Comparison of ENCODE assay signal across 8 cellular contexts in the genomic region with DNA sequence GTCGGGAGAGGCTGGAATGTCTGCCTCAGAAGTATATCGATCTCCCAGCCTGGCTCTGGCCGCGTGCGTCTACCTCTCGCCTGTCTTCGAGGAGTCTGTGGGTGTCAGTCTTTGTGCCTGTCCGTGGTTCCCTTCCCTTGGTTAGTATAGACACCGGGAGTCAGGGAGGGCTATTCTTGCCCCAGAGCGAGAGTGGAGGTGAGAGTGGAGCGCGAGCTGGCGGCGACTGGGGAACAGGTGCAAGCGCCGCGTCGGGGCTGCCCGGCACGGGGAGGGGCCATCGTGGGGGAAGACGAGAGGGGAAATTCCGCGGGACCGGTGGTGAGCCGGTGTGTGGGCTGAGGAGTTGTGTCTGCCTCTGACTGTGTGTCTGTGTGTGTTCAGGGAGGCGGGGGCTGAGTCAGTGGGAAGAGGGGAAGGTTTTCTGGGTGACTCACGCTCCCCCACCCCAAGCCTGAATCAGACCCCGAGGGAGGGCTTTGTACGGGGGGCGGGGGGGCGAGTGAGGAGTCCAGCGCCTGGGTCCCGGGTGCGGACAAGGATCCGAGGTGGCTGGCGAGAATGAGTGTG. TPM values are rescaled to one million over a fixed set of nuclear protein-coding genes. Genes with fewer than 3 reads are reported as not detected.
A peak's percentile ranks its signal among the peaks of the same experiment; 100 is the strongest.
DNase-seq lines count a peak whose midpoint lies in the region; ATAC-seq and TF ChIP-seq lines count a peak whose summit lies in the region.

No MANE protein-coding gene starts in this region.

- peak; percentile 30 for ATAC-seq in HG02759 (IDR thresholded peaks at IDR 0.05; ENCODE audit: unreplicated experiment)
- no peak for ATAC-seq in thoracic aorta (ENCODE audit: insufficient number of reproducible peaks, low FRiP score, low read depth)

- DNase-seq in GM12865 (ENCODE audit: low read depth) = peak; percentile 92
- peak; percentile 95 for DNase-seq in RKO (ENCODE audit: low spot score)
- peak; percentile 68 to 85 (median 80) for DNase-seq in activated naive CD4-positive, alpha-beta T cell (lab: John Stamatoyannopoulos, UW)
- DNase-seq in globus pallidus (ENCODE audit: low spot score) = peak; percentile 58
- peak; percentile 98 for DNase-seq in osteoblast (ENCODE audit: insufficient read length, low spot score, missing footprints)
- peak; percentile 88 for DNase-seq in thoracic aorta (ENCODE audit: low spot score)
- DNase-seq in ecto neural progenitor cell (ENCODE audit: low spot score) = no peak

- peak overlapping the region; percentile 57 for H2AFZ ChIP-seq in osteoblast (ENCODE audit: low read length)

- peaks cover 37% of the 10 kb centered on the region for H3K79me2 ChIP-seq in osteoblast (ENCODE audit: insufficient read depth, low read length)

- peak overlapping the region; percentile 97 for H3K4me2 ChIP-seq in osteoblast (ENCODE audit: insufficient read depth, low read length)

- no peaks in the 10 kb centered on the region for H3K27me3 ChIP-seq in osteoblast (ENCODE audit: insufficient read depth, low read length)
- H3K27me3 ChIP-seq in thoracic aorta (replicated peaks; ENCODE audit: insufficient read depth) = no peaks in the 10 kb centered on the region

- peaks cover 36% of the 10 kb centered on the region for H4K20me1 ChIP-seq in osteoblast (ENCODE audit: insufficient read depth, low read length)

- H3K36me3 ChIP-seq in osteoblast (ENCODE audit: insufficient read depth, low read length) = peaks cover 9% of the 10 kb centered on the region
- peaks cover 14% of the 10 kb centered on the region for H3K36me3 ChIP-seq in thoracic aorta

- H3K9me3 ChIP-seq in osteoblast (ENCODE audit: low read depth, low read length) (no peaks in the 10 kb centered on the region), thoracic aorta (no peaks in the 10 kb centered on the region)

- H3K4me3 ChIP-seq in GM12865 (ENCODE audit: low read depth, low read length) (peak overlapping the region; percentile 89), osteoblast (ENCODE audit: insufficient read depth, low read length) (peak overlapping the region; percentile 81), thoracic aorta (peak overlapping the region; percentile 86)

- H3K27ac ChIP-seq in osteoblast (ENCODE audit: low read depth, low read length) (peak overlapping the region; percentile 99), thoracic aorta (peak overlapping the region; percentile 98 to 99)

- H3K4me1 ChIP-seq in osteoblast (ENCODE audit: insufficient read depth, low read length) = peaks cover 42% of the 10 kb centered on the region
- peaks cover 16 to 30% of the 10 kb centered on the region in 2 donors for H3K4me1 ChIP-seq in thoracic aorta (ENCODE audit: control insufficient read depth in 1 of 2, low read depth in 2 of 2)

- no peak for TF ChIP-seq CTCF in GM12865 (IDR thresholded peaks at IDR 0.05; ENCODE audit: insufficient read depth, low read depth, low read length, missing control alignments)
- TF ChIP-seq CTCF in osteoblast (IDR thresholded peaks at IDR 0.05; ENCODE audit: extremely low read depth, low read depth, low read length) = no peak
- no peak for TF ChIP-seq CTCF in thoracic aorta (IDR thresholded peaks at IDR 0.05)

RNA-seq across cellular contexts. Expression of a gene that starts 8.4 kb away (rescaled TPM):
- total RNA-seq in osteoblast (5.6 and 12.3 TPM in 2 replicates), thoracic aorta (10 to 100 TPM in 1 of 2 donors, 1 to 10 TPM in 1; 9.5 to 35.8 TPM)

RNA-seq across cellular contexts. Expression of a gene that starts 12.4 kb away (rescaled TPM):
- 0.29 and 0.36 TPM in 2 replicates for total RNA-seq in osteoblast
- total RNA-seq in thoracic aorta = 10 to 100 TPM in 1 of 2 donors, 1 to 10 TPM in 1; 4.1 to 21.9 TPM

RNA-seq across cellular contexts. Expression of a gene that starts 14.9 kb away (rescaled TPM):
- total RNA-seq in osteoblast (25.3 and 29.7 TPM in 2 replicates), thoracic aorta (10 to 100 TPM; 49.5 to 62.7 TPM)

RNA-seq across cellular contexts. Expression of a gene that starts 15.3 kb away (rescaled TPM):
- total RNA-seq in osteoblast (8.3 and 10.5 TPM in 2 replicates), thoracic aorta (1 to 10 TPM; 3.8 to 8.9 TPM)

RNA-seq across cellular contexts. Expression of a gene that starts 46.1 kb away (rescaled TPM):
- 95.2 and 97.0 TPM in 2 replicates for total RNA-seq in osteoblast
- 100 to 1,000 TPM in 1 of 2 donors, 10 to 100 TPM in 1; 80.6 to 171 TPM for total RNA-seq in thoracic aorta
